In genomic region chr5:127608077-127608660, GRCh38 we compare ENCODE assay signal across 1 cellular context.
TF ChIP-seq lines count a peak whose summit lies in the region.

No MANE protein-coding gene starts in this region.

TF ChIP-seq in IMR-90, 13 proteins besides CTCF, POLR2A, EP300 and RAD21:
- TF ChIP-seq MAFK (IDR thresholded peaks at IDR 0.05; ENCODE audit: low read depth, low read length) (peak; percentile 53; the same call in 1 of the 2 replicates), MAZ (IDR thresholded peaks at IDR 0.05; ENCODE audit: borderline replicate concordance, low read depth, low read length) (no peak), NFE2L2 (IDR thresholded peaks at IDR 0.05; ENCODE audit: low read depth, low read length) (no peak)
